Comparison of ENCODE assay signal across 1 cellular context in genomic region chr1:247210062-247210385, GRCh38.
TF ChIP-seq lines count a peak whose summit lies in the region.

No MANE protein-coding gene starts in this region.

TF ChIP-seq in GM23338, 12 proteins besides CTCF, POLR2A, EP300 and RAD21 (continued from another document):
- no peak for TF ChIP-seq REST (IDR thresholded peaks at IDR 0.05; ENCODE audit: unreplicated experiment)
- no peak for TF ChIP-seq ZNF114 (CRISPR knock-in tag; IDR thresholded peaks at IDR 0.05)
- TF ChIP-seq NANOG (IDR thresholded peaks at IDR 0.05; ENCODE audit: borderline replicate concordance): no peak
- no peak for TF ChIP-seq ZNF331 (CRISPR knock-in tag; IDR thresholded peaks at IDR 0.05; ENCODE audit: low read depth)
- no peak for TF ChIP-seq EZH2phosphoT487 (IDR thresholded peaks at IDR 0.05; ENCODE audit: unreplicated experiment)
